ENCODE assay signal across 8 cellular contexts in the genomic region with DNA sequence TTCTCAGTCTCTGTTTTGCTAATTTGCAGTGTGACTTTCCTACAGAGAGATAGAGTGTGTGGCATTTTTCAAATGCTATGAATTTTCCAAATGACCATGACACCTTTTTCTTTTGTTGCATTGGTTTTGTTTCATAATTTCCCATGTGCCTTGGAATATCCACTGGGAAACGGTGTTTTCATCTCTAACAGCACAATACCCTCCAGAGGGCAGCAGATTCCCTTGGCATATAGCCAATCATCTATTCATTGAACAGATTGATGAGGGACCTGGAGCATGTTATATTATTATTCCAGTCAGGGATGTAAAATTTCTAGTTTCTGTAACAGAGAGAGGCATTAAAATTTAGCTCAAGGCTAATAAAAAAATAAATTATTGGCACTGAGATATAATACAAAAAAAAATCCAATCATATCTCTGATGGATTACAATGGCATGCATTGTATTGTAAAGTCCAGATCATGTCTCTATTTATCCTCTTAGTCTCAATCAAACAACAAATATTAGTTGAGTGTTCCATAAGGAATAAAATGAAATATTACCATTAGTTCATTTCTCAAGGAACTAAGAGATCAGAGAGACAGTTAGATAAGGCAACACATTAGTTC. TPM values are rescaled to one million over a fixed set of nuclear protein-coding genes. Genes with fewer than 3 reads are reported as not detected.
DNase-seq lines count a peak whose midpoint lies in the region; ATAC-seq, FAIRE-seq and TF ChIP-seq lines count a peak whose summit lies in the region.

No MANE protein-coding gene starts in this region.

- no peaks in the 10 kb centered on the region for H3K4me1 Mint-ChIP-seq in stimulated activated effector memory CD8-positive, alpha-beta T cell treated with anti-CD3 and anti-CD28 coated beads, Interleukin-12 subunit alpha, Interleukin-12 subunit beta, amount 100 ng/mL, for 72 hours

- no peak for TF ChIP-seq POLR2A in gastrocnemius medialis (IDR thresholded peaks at IDR 0.05)

- no TSS peak for BruUV-seq in Panc1 (replicated peaks; lab: Mats Ljungman, UMichigan)

- H3K27ac Mint-ChIP-seq in stimulated activated effector memory CD8-positive, alpha-beta T cell treated with anti-CD3 and anti-CD28 coated beads, Interleukin-12 subunit alpha, Interleukin-12 subunit beta, amount 100 ng/mL, for 72 hours, result no peak overlapping the region

- in situ Hi-C loops in Panc1 (cut with HindIII; ENCODE audit: low pct_unique_long_range_greater_than_20kb, low sequenced_read_pairs) (no loop called here), gastrocnemius medialis (cut with MboI; ENCODE audit: low sequenced_read_pairs in 4 of 4) (no loop called here)

- H3K4me3 ChIP-seq in Panc1 (ENCODE audit: low read depth in 2 of 2, low read length in 2 of 2), result no peak overlapping the region
- H3K4me3 ChIP-seq in fibroblast of mammary gland (ENCODE audit: control insufficient read depth, low read depth, low read length), result no peak overlapping the region
- no peak overlapping the region for H3K4me3 ChIP-seq in gastrocnemius medialis

- DNase-seq in AG20443 (ENCODE audit: low spot score), result peak; percentile 62
- DNase-seq in HTR-8/SVneo (ENCODE audit: insufficient read length, low spot score), result peak; percentile 62
- DNase-seq in Panc1 (ENCODE audit: low read depth, low spot score), result no peak
- DNase-seq in fibroblast of mammary gland (ENCODE audit: low read depth), result peak; percentile 66
- DNase-seq in gastrocnemius medialis, result no peak
- DNase-seq in NCI-H187 (lab: John Stamatoyannopoulos, UW), result no peak
- no peak for DNase-seq in stimulated activated effector memory CD8-positive, alpha-beta T cell treated with anti-CD3 and anti-CD28 coated beads, Interleukin-12 subunit alpha, Interleukin-12 subunit beta, amount 100 ng/mL, for 72 hours (ENCODE audit: low spot score in 2 of 2)

- CTCF ChIA-PET in Panc1 (lab: Charles Lee), result no interaction called here

- H3K27ac ChIP-seq in Panc1 (ENCODE audit: low read length), result no peak overlapping the region
- H3K27ac ChIP-seq in gastrocnemius medialis, result no peak overlapping the region

- peaks cover 3% of the 10 kb centered on the region; the same call in 1 of the 2 replicates for H3K27me3 ChIP-seq in Panc1 (ENCODE audit: control insufficient read depth, insufficient read depth, low read length)
- no peaks in the 10 kb centered on the region for H3K27me3 ChIP-seq in gastrocnemius medialis

- intact Hi-C loops in Panc1 (cut with micrococcal nuclease; ENCODE audit: unreplicated experiment) (no loop called here), gastrocnemius medialis (cut with DNase I; ENCODE audit: low total_unique reads) (loop anchor here (1.0 to 2.0 kb wide), 2 partner anchors 38 to 179 kb away; partner anchors contain the start of gene SNRPF)

- POLR2A ChIA-PET in Panc1 (lab: Charles Lee), result no interaction called here

- no peaks in the 10 kb centered on the region for H3K36me3 Mint-ChIP-seq in stimulated activated effector memory CD8-positive, alpha-beta T cell treated with anti-CD3 and anti-CD28 coated beads, Interleukin-12 subunit alpha, Interleukin-12 subunit beta, amount 100 ng/mL, for 72 hours

- ATAC-seq in Panc1 (no peak; the same call in 1 of the 2 replicates), gastrocnemius medialis (no peak), GM21390 (IDR thresholded peaks at IDR 0.05; ENCODE audit: unreplicated experiment) (no peak)
- ATAC-seq in stimulated activated effector memory CD8-positive, alpha-beta T cell treated with anti-CD3 and anti-CD28 coated beads, Interleukin-12 subunit alpha, Interleukin-12 subunit beta, amount 100 ng/mL, for 72 hours, result no peak

- no peaks in the 10 kb centered on the region for H3K36me3 ChIP-seq in Panc1 (ENCODE audit: control insufficient read depth, insufficient read depth, low read length)
- H3K36me3 ChIP-seq in gastrocnemius medialis, result no peaks in the 10 kb centered on the region

- TF ChIP-seq CTCF in Panc1 (IDR thresholded peaks at IDR 0.05) (peak; percentile 59; the same call in 1 of the 2 replicates), fibroblast of mammary gland (conservative IDR thresholded peaks at IDR 0.05; ENCODE audit: control insufficient read depth, insufficient read depth, low read depth, low read length) (peak; percentile 67), gastrocnemius medialis (IDR thresholded peaks at IDR 0.05 in 4 of 5, conservative IDR thresholded peaks at IDR 0.05 in 1 of 5) (peak in 3 of 5 experiments; percentile 17 to 46 (median 45))

- no peaks in the 10 kb centered on the region for H3K4me1 ChIP-seq in Panc1 (ENCODE audit: control insufficient read depth, insufficient read depth, low read length)
- no peaks in the 10 kb centered on the region for H3K4me1 ChIP-seq in gastrocnemius medialis

- H3K9me3 ChIP-seq in Panc1 (ENCODE audit: control insufficient read depth, insufficient read depth, low read depth, low read length), result no peaks in the 10 kb centered on the region
- H3K9me3 ChIP-seq in gastrocnemius medialis, result no peaks in the 10 kb centered on the region

- no peak for FAIRE-seq in HTR-8/SVneo (lab: Jason Lieb, UNC)

- no peaks in the 10 kb centered on the region for H3K9me3 Mint-ChIP-seq in stimulated activated effector memory CD8-positive, alpha-beta T cell treated with anti-CD3 and anti-CD28 coated beads, Interleukin-12 subunit alpha, Interleukin-12 subunit beta, amount 100 ng/mL, for 72 hours

- no peak overlapping the region for H3K4me3 Mint-ChIP-seq in stimulated activated effector memory CD8-positive, alpha-beta T cell treated with anti-CD3 and anti-CD28 coated beads, Interleukin-12 subunit alpha, Interleukin-12 subunit beta, amount 100 ng/mL, for 72 hours

RNA-seq across cellular contexts. Expression of gene NTN4, which starts 29.6 kb away (rescaled TPM):
- total RNA-seq in Panc1 (2021; ENCODE audit: unreplicated experiment) (17.1 TPM), gastrocnemius medialis (1 to 10 TPM; 4.0 to 10.0 (median 5.7) TPM)
- 13.2 TPM for polyA plus RNA-seq in Panc1 (2012; ENCODE audit: insufficient read length)

RNA-seq across cellular contexts. Expression of gene SNRPF, which starts 38.6 kb away (rescaled TPM):
- total RNA-seq in Panc1 (2021; ENCODE audit: unreplicated experiment) (38.7 TPM), gastrocnemius medialis (1 to 10 TPM; 2.3 to 4.6 (median 3.4) TPM)
- 126 TPM for polyA plus RNA-seq in Panc1 (2012; ENCODE audit: insufficient read length)

Comparison
In these comparisons a context has a peak if more than half of its experiments do, and no peak if none do; other contexts are left out.
1. DNase-seq: peak in AG20443 (single experiment), HTR-8/SVneo (single experiment) and fibroblast of mammary gland (single experiment); none in Panc1 (single experiment), gastrocnemius medialis (0 of 2), NCI-H187 (0 of 2) and stimulated activated effector memory CD8-positive, alpha-beta T cell treated with anti-CD3 and anti-CD28 coated beads, Interleukin-12 subunit alpha, Interleukin-12 subunit beta, amount 100 ng/mL, for 72 hours (0 of 2).
2. Peak in every context shown above with its lines, with median percentiles within 50 percentile points of each other: CTCF ChIP-seq.